In the genomic region with DNA sequence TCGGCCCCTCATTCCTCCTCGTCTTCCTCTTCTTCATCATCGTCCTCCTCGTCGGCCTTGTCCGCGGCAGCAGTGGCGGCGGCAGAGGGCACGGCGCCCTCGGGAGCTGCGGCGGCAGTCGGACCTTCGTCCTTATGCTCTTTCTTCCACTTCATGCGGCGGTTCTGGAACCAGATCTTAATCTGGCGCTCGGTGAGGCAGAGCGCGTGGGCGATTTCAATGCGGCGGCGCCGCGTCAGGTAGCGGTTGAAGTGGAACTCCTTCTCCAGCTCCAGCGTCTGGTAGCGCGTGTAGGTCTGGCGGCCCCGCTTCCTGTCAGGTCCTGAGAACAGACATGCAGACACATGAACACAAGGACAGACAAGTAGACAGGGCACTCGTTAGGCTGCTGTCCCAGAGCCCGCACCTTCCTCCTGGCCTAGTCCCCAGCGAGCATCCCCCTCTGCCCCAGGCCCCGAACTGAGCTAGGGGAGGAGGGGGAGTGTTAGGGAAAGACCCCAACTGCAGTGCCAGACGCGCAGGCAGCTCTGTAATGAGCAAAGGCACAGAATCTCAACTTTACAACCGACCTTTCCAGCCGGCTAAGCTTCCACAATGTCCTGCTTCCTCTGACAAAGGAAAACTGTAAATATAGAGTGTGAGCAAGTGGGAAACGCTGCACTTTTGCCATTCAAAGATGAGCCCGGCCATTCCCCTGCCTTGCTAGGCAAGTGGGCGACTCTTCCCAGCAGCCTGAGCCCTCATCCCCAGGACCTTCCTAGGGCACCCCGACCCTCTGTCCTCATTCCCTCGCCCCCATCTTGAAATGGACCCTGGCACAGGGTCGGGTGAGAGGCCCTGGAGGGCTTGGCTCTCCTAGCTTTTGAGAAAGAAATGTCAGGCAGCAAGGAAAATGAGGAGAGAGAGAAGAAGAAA, we compare ENCODE assay signal across 8 cellular contexts. TPM values are rescaled to one million over a fixed set of nuclear protein-coding genes. Genes with fewer than 3 reads are reported as not detected.
DNase-seq lines count a peak whose midpoint lies in the region; ATAC-seq, FAIRE-seq and TF ChIP-seq lines count a peak whose summit lies in the region.

No MANE protein-coding gene starts in this region.

- H3K4me2 ChIP-seq in MM.1S (ENCODE audit: low read depth, low read length), result peak overlapping the region; percentile 60

- no peaks in the 10 kb centered on the region for H3K9me2 ChIP-seq in MM.1S (replicated peaks; ENCODE audit: insufficient read depth, low read length)

- H3F3A ChIP-seq in MM.1S (ENCODE audit: insufficient read depth, low read length), result no peaks in the 10 kb centered on the region

- H3K4me3 ChIP-seq in AG09309 (ENCODE audit: control insufficient read depth, low read depth, low read length), result peak overlapping the region; percentile 73
- peak overlapping the region; percentile 38; the same call in 1 of the 2 replicates for H3K4me3 ChIP-seq in MM.1S (ENCODE audit: low read length)
- no peak overlapping the region for H3K4me3 ChIP-seq in bronchial epithelial cell (ENCODE audit: low read depth, low read length)

- H4K20me1 ChIP-seq in MM.1S (ENCODE audit: insufficient read depth, low read length), result no peaks in the 10 kb centered on the region

- DNase-seq in AG09309 (ENCODE audit: low read depth) (no peak), MM.1S (no peak), bronchial epithelial cell (ENCODE audit: low read depth) (peak; percentile 31), omental fat pad (ENCODE audit: low spot score) (peak; percentile 22), COLO829 (ENCODE audit: low spot score) (no peak), H4 (ENCODE audit: low spot score) (no peak), GM19240 (ENCODE audit: insufficient read length, low spot score) (no peak)

- no peak for FAIRE-seq in bronchial epithelial cell (lab: Jason Lieb, UNC)

- H2AFZ ChIP-seq in MM.1S (ENCODE audit: low read length), result peak overlapping the region; percentile 34; the same call in 1 of the 2 replicates

- no peaks in the 10 kb centered on the region for H3K79me2 ChIP-seq in MM.1S (ENCODE audit: low read length)

- no peak for TF ChIP-seq CTCF in AG09309 (IDR thresholded peaks at IDR 0.05; ENCODE audit: control insufficient read depth, insufficient read depth, low read depth, low read length, missing control alignments)
- TF ChIP-seq CTCF in MM.1S (IDR thresholded peaks at IDR 0.05; ENCODE audit: low read length), result no peak
- no peak for TF ChIP-seq CTCF in bronchial epithelial cell (IDR thresholded peaks at IDR 0.05; ENCODE audit: insufficient read depth, low read length, severe bottlenecking)
- TF ChIP-seq CTCF in omental fat pad (IDR thresholded peaks at IDR 0.05), result no peak

- no peak overlapping the region for H3K27ac ChIP-seq in MM.1S (ENCODE audit: low read length)

- H3K4me1 ChIP-seq in MM.1S (ENCODE audit: low read length), result peaks cover 9% of the 10 kb centered on the region; the same call in 1 of the 2 replicates

- no peak overlapping the region for H3K9ac ChIP-seq in MM.1S (ENCODE audit: low read length)

- H3K36me3 ChIP-seq in MM.1S (replicated peaks; ENCODE audit: insufficient read depth, low read length) (no peaks in the 10 kb centered on the region), bronchial epithelial cell (ENCODE audit: control insufficient read depth, insufficient read depth, low read length) (no peaks in the 10 kb centered on the region)

- ATAC-seq in omental fat pad (ENCODE audit: low FRiP score) (no peak), HG02642 (IDR thresholded peaks at IDR 0.05; ENCODE audit: poor library complexity, unreplicated experiment) (no peak)

- H3K9me3 ChIP-seq in MM.1S (replicated peaks; ENCODE audit: insufficient read depth, low read length), result no peaks in the 10 kb centered on the region

- H3K27me3 ChIP-seq in MM.1S (replicated peaks; ENCODE audit: insufficient read depth, low read length) (peaks cover 91% of the 10 kb centered on the region), bronchial epithelial cell (ENCODE audit: control insufficient read depth, insufficient read depth, low read length) (peaks cover 93% of the 10 kb centered on the region)

RNA-seq across cellular contexts. Expression of a gene that starts 1.3 kb away (rescaled TPM):
- total RNA-seq in bronchial epithelial cell (not detected in 2 replicates), omental fat pad (1 to 10 TPM; 4.6 to 6.1 (median 5.3) TPM)
- total RNA-seq in H4 (2014; rRNA removed; shearing (Covaris generic)), result 2.0 and 2.2 TPM in 2 replicates

RNA-seq across cellular contexts. Expression of a gene that starts 2.8 kb away (rescaled TPM):
- total RNA-seq in bronchial epithelial cell (not detected in 2 replicates), omental fat pad (10 to 100 TPM in 1 of 4 donors, 1 to 10 TPM in 3; 1.8 to 11.0 (median 4.3) TPM)
- 1.1 and 5.5 TPM in 2 replicates for total RNA-seq in H4 (2014; rRNA removed; shearing (Covaris generic))

RNA-seq across cellular contexts. Expression of a gene that starts 7.6 kb away (rescaled TPM):
- total RNA-seq in bronchial epithelial cell (0.53 TPM in 1 of 2 replicates, not detected in the other), omental fat pad (10 to 100 TPM in 1 of 4 donors, 1 to 10 TPM in 3; 1.1 to 13.1 (median 6.4) TPM)
- 0.64 and 0.70 TPM in 2 replicates for total RNA-seq in H4 (2014; rRNA removed; shearing (Covaris generic))

RNA-seq across cellular contexts. Expression of a gene that starts 10.2 kb away (rescaled TPM):
- total RNA-seq in bronchial epithelial cell (not detected in 2 replicates), omental fat pad (1 to 10 TPM in 2 of 4 donors, under 1 TPM in 1, not detected in 1; 0.19 to 2.4 (median 1.0) TPM)
- 0.17 and 0.18 TPM in 2 replicates for total RNA-seq in H4 (2014; rRNA removed; shearing (Covaris generic))

RNA-seq across cellular contexts. Expression of a gene that starts 11.7 kb away (rescaled TPM):
- total RNA-seq in bronchial epithelial cell (not detected in 2 replicates), omental fat pad (10 to 100 TPM; 10.4 to 39.4 (median 26.5) TPM)
- 3.6 and 8.0 TPM in 2 replicates for total RNA-seq in H4 (2014; rRNA removed; shearing (Covaris generic))

Comparison
In these comparisons a context has a peak if more than half of its experiments do, and no peak if none do; other contexts are left out.
1. DNase-seq: peak in bronchial epithelial cell (single experiment) and omental fat pad (single experiment); none in AG09309 (single experiment), MM.1S (single experiment), COLO829 (single experiment), H4 (single experiment) and GM19240 (single experiment).